15 cellular contexts compared by ENCODE assay signal in genomic region chr17:39118674-39119419, GRCh38. TPM values are rescaled to one million over a fixed set of nuclear protein-coding genes. Genes with fewer than 3 reads are reported as not detected.
A peak's percentile ranks its signal among the peaks of the same experiment; 100 is the strongest.
DNase-seq lines count a peak whose midpoint lies in the region; ATAC-seq and TF ChIP-seq lines count a peak whose summit lies in the region.
"Had no signal": no experiment of that assay in that cellular context is flagged by ENCODE, and none has a peak within 500 bp of the region (broad histone marks: within the 10 kb centered on the region; RNA-seq: fewer than 3 reads in every experiment).

No MANE protein-coding gene starts in this region.

- H3K27me3 ChIP-seq in Karpas-422 (ENCODE audit: low read length): no peaks in the 10 kb centered on the region
- H3K27me3 ChIP-seq in tibial nerve: no peaks in the 10 kb centered on the region
- H3K27me3 ChIP-seq in spleen (replicated peaks in 1 of 7): no peaks in the 10 kb centered on the region

- WGBS in tibial nerve, 2 donors: 82 to 88% methylated on average over 5 of the region's 5 CpGs
- 60 to 83% (median 75%) methylated on average over 5 of the region's 5 CpGs for WGBS in spleen, 5 donors

- intact Hi-C loops in spleen (cut with DNase I; ENCODE audit: low total_unique reads): no loop called here

- H4K20me1 ChIP-seq in Karpas-422 (ENCODE audit: insufficient read depth, low read depth, low read length): no peaks in the 10 kb centered on the region

- H3K4me3 ChIP-seq in GM12865 (ENCODE audit: low read depth, low read length) (no peak overlapping the region), Karpas-422 (ENCODE audit: low read length) (peak overlapping the region; percentile 33; the same call in 1 of the 2 replicates), tibial nerve (no peak overlapping the region), spleen (peak overlapping the region in 1 of 8 donors; percentile 28), foreskin fibroblast (ENCODE audit: low read depth in 1 of 2, low read length in 2 of 2) (no peak overlapping the region)
- H3K4me3 ChIP-seq: thoracic aorta had no signal

- H2AFZ ChIP-seq in Karpas-422 (ENCODE audit: low read length): no peak overlapping the region

- H3K36me3 ChIP-seq in Karpas-422 (ENCODE audit: insufficient read depth, low read length) (no peaks in the 10 kb centered on the region), tibial nerve (no peaks in the 10 kb centered on the region), spleen (no peaks in the 10 kb centered on the region)
- H3K36me3 ChIP-seq: thoracic aorta had no signal

- peaks cover 25% of the 10 kb centered on the region for H3K4me1 ChIP-seq in Karpas-422 (ENCODE audit: low read length)
- peaks cover 0 to 4% (median 0%) of the 10 kb centered on the region in 4 donors for H3K4me1 ChIP-seq in tibial nerve
- H3K4me1 ChIP-seq in spleen: peaks cover 0 to 26% (median 14%) of the 10 kb centered on the region in 6 donors

- H3K27ac ChIP-seq in Karpas-422 (ENCODE audit: low read length): peak overlapping the region; percentile 76
- H3K27ac ChIP-seq in tibial nerve: peak overlapping the region in 1 of 4 donors; percentile 28
- H3K27ac ChIP-seq in spleen: peak overlapping the region in 4 of 8 donors; percentile 1 to 53 (median 28)
- H3K27ac ChIP-seq: thoracic aorta had no signal

- TF ChIP-seq CTCF in GM12865 (IDR thresholded peaks at IDR 0.05; ENCODE audit: insufficient read depth, low read depth, low read length, missing control alignments) (no peak), tibial nerve (IDR thresholded peaks at IDR 0.05) (no peak), spleen (IDR thresholded peaks at IDR 0.05 in 8 of 11, conservative IDR thresholded peaks at IDR 0.05 in 3 of 11) (no peak), foreskin fibroblast (IDR thresholded peaks at IDR 0.05; ENCODE audit: low read depth, low read length) (no peak)

- ATAC-seq in GM21515 (IDR thresholded peaks at IDR 0.05; ENCODE audit: unreplicated experiment) (peak; percentile 73), left lobe of liver (peak; percentile 29), GM19023 (IDR thresholded peaks at IDR 0.05; ENCODE audit: unreplicated experiment) (no peak)

- peak overlapping the region; percentile 19; the same call in 1 of the 2 replicates for H3K9ac ChIP-seq in Karpas-422 (ENCODE audit: low read length)

- peak overlapping the region; percentile 51 for H3K4me2 ChIP-seq in Karpas-422 (ENCODE audit: low read depth, low read length, poor library complexity, severe bottlenecking)

- peak; percentile 76 for DNase-seq in GM12865 (ENCODE audit: low read depth)
- DNase-seq in Karpas-422: peak; percentile 95
- DNase-seq in left lobe of liver (ENCODE audit: low spot score): no peak
- no peak for DNase-seq in tibial nerve (ENCODE audit: low spot score in 2 of 2)
- no peak for DNase-seq in spleen
- no peak for DNase-seq in foreskin fibroblast
- DNase-seq: activated CD4-positive, alpha-beta T cell treated with anti-CD3 and anti-CD28 coated beads for 4 hours; CD4-positive, alpha-beta T cell; endodermal cell; NCI-H187 treated with DMSO at 0.1 percent for 48 hours; stimulated activated CD4-positive, alpha-beta T cell treated with anti-CD3 and anti-CD28 coated beads, Interleukin-2, amount 100 ng/mL, for 48 hours had no signal

- H3K9me2 ChIP-seq in Karpas-422 (replicated peaks; ENCODE audit: insufficient read depth, low read length): no peaks in the 10 kb centered on the region; the same call in 1 of the 2 replicates

- TF ChIP-seq POLR2A in tibial nerve (IDR thresholded peaks at IDR 0.05): no peak
- no peak for TF ChIP-seq POLR2A in spleen (IDR thresholded peaks at IDR 0.05)

- H3K9me3 ChIP-seq in Karpas-422 (ENCODE audit: low read length) (no peaks in the 10 kb centered on the region), tibial nerve (no peaks in the 10 kb centered on the region), spleen (no peaks in the 10 kb centered on the region)
- H3K9me3 ChIP-seq: thoracic aorta had no signal

- TF ChIP-seq EP300 in tibial nerve (IDR thresholded peaks at IDR 0.05): peak in 1 of 2 donors; percentile 11

- H3K79me2 ChIP-seq in Karpas-422 (ENCODE audit: low read length): no peaks in the 10 kb centered on the region

RNA-seq across cellular contexts. Expression of gene PLXDC1, which starts 32.6 kb away (rescaled TPM):
- not detected in 2 replicates for total RNA-seq in Karpas-422 (2014; rRNA removed; shearing (Covaris generic); ENCODE audit: low replicate concordance)
- total RNA-seq in left lobe of liver: 0.50 TPM
- total RNA-seq in tibial nerve: 10 to 100 TPM; 34.1 to 95.1 (median 42.4) TPM
- total RNA-seq in spleen: 10 to 100 TPM in 2 of 7 donors, 1 to 10 TPM in 5; 3.1 to 11.2 (median 6.0) TPM
- 1 to 10 TPM; 2.9 to 4.2 (median 3.3) TPM for polyA plus RNA-seq in spleen

RNA-seq across cellular contexts. Expression of gene ARL5C, which starts 47.1 kb away (rescaled TPM):
- not detected in 2 replicates for total RNA-seq in Karpas-422 (2014; rRNA removed; shearing (Covaris generic); ENCODE audit: low replicate concordance)
- total RNA-seq in left lobe of liver (not detected), tibial nerve (not detected), spleen (not detected)
- not detected for polyA plus RNA-seq in spleen
- total RNA-seq: CD4-positive, alpha-beta T cell; endodermal cell; neural crest cell had no signal

Comparison
In these comparisons a context has a peak if more than half of its experiments do, and no peak if none do; other contexts are left out.
1. DNase-seq: peak in GM12865 (single experiment) and Karpas-422 (single experiment); none in left lobe of liver (single experiment), tibial nerve (0 of 2), spleen (single experiment) and foreskin fibroblast (0 of 2).